ENCODE assay signal across 9 cellular contexts in genomic region chr10:71920146-71920539, GRCh38. TPM values are rescaled to one million over a fixed set of nuclear protein-coding genes. Genes with fewer than 3 reads are reported as not detected.
DNase-seq lines count a peak whose midpoint lies in the region; ATAC-seq and TF ChIP-seq lines count a peak whose summit lies in the region.
"Not testable (repeated sequence)": the region's sequence is repeated elsewhere in the genome, so short reads cannot be mapped to it uniquely, and the experiment has no call there.
"Had no signal": no experiment of that assay in that cellular context is flagged by ENCODE, and none has a peak within 500 bp of the region (broad histone marks: within the 10 kb centered on the region; RNA-seq: fewer than 3 reads in every experiment).

No MANE protein-coding gene starts in this region.

- not testable (repeated sequence) for H3K4ac ChIP-seq in IMR-90 (ENCODE audit: low read depth, low read length)

- H3K36me3 ChIP-seq in ACC112 (ENCODE audit: insufficient read depth, low read length); IMR-90 (ENCODE audit: control insufficient read depth, insufficient read depth, low read length); RWPE2 (ENCODE audit: low read depth); breast epithelium; esophagus squamous epithelium; transverse colon: not testable (repeated sequence)

- H2AK9ac ChIP-seq in IMR-90 (replicated peaks; ENCODE audit: low read depth, low read length, poor library complexity) = not testable (repeated sequence)

- not testable (repeated sequence) for TF ChIP-seq RAD21 in IMR-90 (IDR thresholded peaks at IDR 0.05; ENCODE audit: low read length)

- not testable (repeated sequence) for H2BK120ac ChIP-seq in IMR-90 (ENCODE audit: low read depth, low read length)

- BruUV-seq in IMR-90 (replicated peaks; lab: Mats Ljungman, UMichigan) = not testable (repeated sequence)

- H3K56ac ChIP-seq in IMR-90 (ENCODE audit: extremely low read depth, insufficient read depth, low read length) = not testable (repeated sequence)

- H3K18ac ChIP-seq in IMR-90 (ENCODE audit: low read depth, low read length) = not testable (repeated sequence)

- H3K27ac ChIP-seq in ACC112 (ENCODE audit: low read depth, low read length) = not testable (repeated sequence)
- H3K27ac ChIP-seq in IMR-90 (ENCODE audit: insufficient read depth, low read length) (peak overlapping the region; percentile 63; the same call in 1 of the 2 replicates), RWPE2 (ENCODE audit: poor library complexity, severe bottlenecking) (peak overlapping the region; percentile 18), breast epithelium (peak overlapping the region; percentile 54 to 72), esophagus squamous epithelium (peak overlapping the region; percentile 53 to 81 (median 66)), transverse colon (peak overlapping the region; percentile 73 to 79 (median 78))

- H3K79me1 ChIP-seq in IMR-90 (ENCODE audit: low read depth in 1 of 2, low read length in 2 of 2) = not testable (repeated sequence)

- no CpG with 5 or more reads among the region's 5 CpGs for WGBS in IMR-90 (ENCODE audit: extremely low coverage in 2 of 2, insufficient read length in 1 of 2), 2 experiments
- 45 to 48% methylated on average over 5 of the region's 5 CpGs for WGBS in esophagus squamous epithelium, 2 donors
- 7 to 58% methylated on average over 3 to 5 of the region's 5 CpGs for WGBS in transverse colon (ENCODE audit: low coverage in 1 of 2), 2 donors

- POLR2A ChIA-PET in IMR-90 (lab: Charles Lee; ENCODE audit: unreplicated experiment) = not testable (repeated sequence)

- not testable (repeated sequence) for H3K14ac ChIP-seq in IMR-90 (replicated peaks; ENCODE audit: low read depth, low read length)

- dilution Hi-C loops in IMR-90 (cut with HindIII; ENCODE audit: low sequenced_read_pairs, unreplicated experiment) = not testable (repeated sequence)

- not testable (repeated sequence) for TF ChIP-seq CTCF in IMR-90 (conservative IDR thresholded peaks at IDR 0.05; ENCODE audit: low read depth, low read length); RWPE2 (IDR thresholded peaks at IDR 0.05; ENCODE audit: poor library complexity, severe bottlenecking); breast epithelium (IDR thresholded peaks at IDR 0.05); esophagus squamous epithelium (IDR thresholded peaks at IDR 0.05); omental fat pad (IDR thresholded peaks at IDR 0.05); transverse colon (IDR thresholded peaks at IDR 0.05)

- H3K27me3 ChIP-seq in ACC112 (ENCODE audit: insufficient read depth, low read length); IMR-90 (ENCODE audit: control insufficient read depth, insufficient read depth, low read length); RWPE2 (ENCODE audit: insufficient read depth, poor library complexity, severe bottlenecking); breast epithelium; esophagus squamous epithelium; transverse colon: not testable (repeated sequence)

- ATAC-seq in IMR-90 (ENCODE audit: low read depth) = not testable (repeated sequence)
- ATAC-seq in RWPE2 (ENCODE audit: low read depth) (0 out of 3 replicates have a peak, but pooled peaks have one; percentile 14), left colon (peak; percentile 54), omental fat pad (ENCODE audit: low FRiP score) (peak; percentile 20)

- TF ChIP-seq POLR2A in IMR-90 (IDR thresholded peaks at IDR 0.05; ENCODE audit: low read depth, low read length); breast epithelium (IDR thresholded peaks at IDR 0.05); esophagus squamous epithelium (IDR thresholded peaks at IDR 0.05); transverse colon (IDR thresholded peaks at IDR 0.05): not testable (repeated sequence)

- not testable (repeated sequence) for H4K8ac ChIP-seq in IMR-90 (ENCODE audit: low read depth in 2 of 2, low read length in 2 of 2)

- not testable (repeated sequence) for H3K23ac ChIP-seq in IMR-90 (ENCODE audit: low read depth, low read length)

- H2AFZ ChIP-seq in ACC112 (ENCODE audit: low read length, unreplicated experiment) = peak overlapping the region; percentile 30
- not testable (repeated sequence) for H2AFZ ChIP-seq in IMR-90 (replicated peaks; ENCODE audit: low read length, poor library complexity)

- not testable (repeated sequence) for H3K9me3 ChIP-seq in IMR-90 (ENCODE audit: control insufficient read depth, insufficient read depth, low read length); RWPE2 (ENCODE audit: severe bottlenecking); breast epithelium; esophagus squamous epithelium; transverse colon

- not testable (repeated sequence) for H3K4me2 ChIP-seq in IMR-90 (ENCODE audit: low read depth, low read length)

- H3K9me1 ChIP-seq in IMR-90 (ENCODE audit: insufficient read depth, low read length) = peaks cover 13% of the 10 kb centered on the region

- in situ Hi-C loops in IMR-90 (cut with MboI; ENCODE audit: low sequenced_read_pairs) = not testable (repeated sequence)
- in situ Hi-C loops in transverse colon (cut with MboI; ENCODE audit: low pct_ligation_motif_present in 1 of 4, low pct_unique_long_range_greater_than_20kb in 1 of 4, low sequenced_read_pairs in 3 of 4) = loop anchor here in 1 of 4 donors (25.0 kb wide), 1 partner anchor 117 kb away; no protein-coding TSS in a partner anchor

- DNase-seq in IMR-90; RWPE2 (ENCODE audit: low spot score); breast epithelium (ENCODE audit: low spot score in 2 of 2); esophagus squamous epithelium (lab: John Stamatoyannopoulos, UW); omental fat pad (ENCODE audit: low spot score): not testable (repeated sequence)
- DNase-seq in left colon (peak; percentile 25 to 41), transverse colon (peak; percentile 36)

- not testable (repeated sequence) for H2BK20ac ChIP-seq in IMR-90 (ENCODE audit: low read depth, low read length)

- not testable (repeated sequence) for H4K91ac ChIP-seq in IMR-90 (ENCODE audit: insufficient read depth, low read depth, low read length)

- intact Hi-C loops in IMR-90 (cut with micrococcal nuclease); breast epithelium (cut with DNase I; ENCODE audit: low total_unique reads); esophagus squamous epithelium (cut with DNase I); left colon (cut with DNase I, micrococcal nuclease); transverse colon (cut with DNase I; ENCODE audit: low total_unique reads): not testable (repeated sequence)

- H3K4me1 ChIP-seq in ACC112 (ENCODE audit: control insufficient read depth, insufficient read depth, low read length, unreplicated experiment) (peaks cover 25% of the 10 kb centered on the region), IMR-90 (ENCODE audit: control insufficient read depth, insufficient read depth, low read length) (peaks cover 15% of the 10 kb centered on the region; the same call in 1 of the 2 replicates), RWPE2 (ENCODE audit: insufficient read depth, poor library complexity, severe bottlenecking) (peaks cover 21% of the 10 kb centered on the region), esophagus squamous epithelium (peaks cover 0 to 46% (median 34%) of the 10 kb centered on the region in 3 donors), transverse colon (peaks cover 2 to 28% (median 19%) of the 10 kb centered on the region in 4 donors)
- not testable (repeated sequence) for H3K4me1 ChIP-seq in breast epithelium

- H2BK15ac ChIP-seq in IMR-90 (ENCODE audit: low read depth, low read length) = not testable (repeated sequence)

- not testable (repeated sequence) for TF ChIP-seq EP300 in transverse colon (IDR thresholded peaks at IDR 0.05; ENCODE audit: low read depth)

- not testable (repeated sequence) for H2AK5ac ChIP-seq in IMR-90 (ENCODE audit: low read depth, low read length)

- H3K4me3 ChIP-seq in ACC112 (ENCODE audit: low read depth, low read length) (peak overlapping the region; percentile 63; the same call in 1 of the 2 replicates), transverse colon (peak overlapping the region in 1 of 4 donors; percentile 32)
- not testable (repeated sequence) for H3K4me3 ChIP-seq in IMR-90 (ENCODE audit: insufficient read depth, low read depth, low read length); RWPE2 (ENCODE audit: severe bottlenecking); breast epithelium; esophagus squamous epithelium

- H2BK5ac ChIP-seq in IMR-90 (ENCODE audit: low read depth, low read length, poor library complexity, severe bottlenecking) = not testable (repeated sequence)

- not testable (repeated sequence) for H4K5ac ChIP-seq in IMR-90 (ENCODE audit: low read depth, low read length)

- H3K79me2 ChIP-seq in ACC112 (ENCODE audit: control insufficient read depth, insufficient read depth, low read length, unreplicated experiment) = not testable (repeated sequence)

- H3K9ac ChIP-seq in IMR-90 (ENCODE audit: low read depth, low read length) = not testable (repeated sequence)

- not testable (repeated sequence) for H4K20me1 ChIP-seq in IMR-90 (ENCODE audit: insufficient read depth, low read length)

- CTCF ChIA-PET in IMR-90 (lab: Yijun Ruan, JAX) = not testable (repeated sequence)

RNA-seq across cellular contexts. Expression of gene CHST3, which starts 44.1 kb away (rescaled TPM):
- total RNA-seq in IMR-90 (2012; rRNA removed) (9.0 and 10.6 TPM in 2 replicates), breast epithelium (10 to 100 TPM; 20.2 to 34.5 (median 25.6) TPM), esophagus squamous epithelium (10 to 100 TPM in 1 of 4 donors, 1 to 10 TPM in 3; 5.3 to 15.4 (median 9.6) TPM), left colon (1 to 10 TPM; 1.1 to 2.7 TPM), omental fat pad (10 to 100 TPM; 27.9 to 54.2 (median 34.2) TPM), transverse colon (10 to 100 TPM in 1 of 4 donors, 1 to 10 TPM in 3; 1.6 to 10.5 (median 3.9) TPM)
- 8.6 and 9.1 TPM in 2 replicates for polyA plus RNA-seq in IMR-90 (2012; rRNA removed)
- 5.5 and 6.1 TPM in 2 replicates for polyA plus RNA-seq in IMR-90 (2012; cell fraction: cytosol; rRNA removed)
- polyA plus RNA-seq in IMR-90 (2012; cell fraction: nucleus; rRNA removed; ENCODE audit: low replicate concordance) = 5.5 and 7.2 TPM in 2 replicates
- total RNA-seq: CD4-positive, alpha-beta memory T cell had no signal
- polyA plus RNA-seq: CD4-positive, alpha-beta memory T cell had no signal
